17 cellular contexts compared by ENCODE assay signal in genomic region chr14:65849558-65849957, GRCh38.
DNase-seq lines count a peak whose midpoint lies in the region; ATAC-seq and TF ChIP-seq lines count a peak whose summit lies in the region.
"Had no signal": no experiment of that assay in that cellular context is flagged by ENCODE, and none has a peak within 500 bp of the region (broad histone marks: within the 10 kb centered on the region; RNA-seq: fewer than 3 reads in every experiment).

No MANE protein-coding gene starts in this region.

- H3K27ac Mint-ChIP-seq in activated T-helper 17 cell treated with anti-CD3 and anti-CD28 coated beads, Interleukin-2, amount 50 U/mL, for 72 hours = peak overlapping the region; percentile 76
- H3K27ac Mint-ChIP-seq in type B pancreatic cell (no peak overlapping the region), MCF 10A (ENCODE audit: low read depth, unreplicated experiment) (no peak overlapping the region)

- peaks cover 5% of the 10 kb centered on the region for H3K9me3 Mint-ChIP-seq in activated T-helper 17 cell treated with anti-CD3 and anti-CD28 coated beads, Interleukin-2, amount 50 U/mL, for 72 hours
- peaks cover 3% of the 10 kb centered on the region for H3K9me3 Mint-ChIP-seq in type B pancreatic cell
- H3K9me3 Mint-ChIP-seq in MCF 10A (ENCODE audit: unreplicated experiment) = no peaks in the 10 kb centered on the region

- H3K27ac ChIP-seq in right atrium auricular region (no peak overlapping the region), heart right ventricle (peak overlapping the region in 1 of 10 donors; percentile 42)
- H3K27ac ChIP-seq: BLaER1 treated with 17β-estradiol and CSF1 and Interleukin-3, amounts not matched to agents 10 nM and 100 nM; epithelial cell of prostate; neutrophil; SJSA1 had no signal

- whole genome bisulfite sequencing in heart right ventricle, 2 donors = 39 to 41% methylated on average over 2 of the region's 2 CpGs

- H3K4me1 Mint-ChIP-seq in activated T-helper 17 cell treated with anti-CD3 and anti-CD28 coated beads, Interleukin-2, amount 50 U/mL, for 72 hours = peaks cover 41% of the 10 kb centered on the region
- peaks cover 5% of the 10 kb centered on the region for H3K4me1 Mint-ChIP-seq in type B pancreatic cell (ENCODE audit: unreplicated experiment)
- no peaks in the 10 kb centered on the region for H3K4me1 Mint-ChIP-seq in MCF 10A (ENCODE audit: insufficient read depth, unreplicated experiment)

- DNase-seq in right atrium auricular region (ENCODE audit: low spot score) (peak; percentile 18), heart right ventricle (no peak), NCI-H2227 treated with DMSO at 0.1 percent for 48 hours (lab: John Stamatoyannopoulos, UW) (peak; percentile 87), type B pancreatic cell (ENCODE audit: extremely low spot score, unreplicated experiment) (peak; percentile 20), MCF 10A (ENCODE audit: unreplicated experiment) (no peak), H4 (ENCODE audit: low spot score) (no peak)
- no peak for DNase-seq in NK-92 treated with Interleukin-12 subunit alpha and Interleukin-12 subunit beta, amount 100 ng/mL, for 24 hours (lab: John Stamatoyannopoulos, UW)
- DNase-seq: activated CD4-positive, alpha-beta T cell treated with anti-CD3 and anti-CD28 coated beads, Interleukin-2, amount 50 U/mL, for 1 hour; central memory CD4-positive, alpha-beta T cell; IMR-90; NCI-H446 treated with DMSO at 0.1 percent for 48 hours had no signal

- CTCF ChIA-PET in MCF 10A (lab: Yijun Ruan, JAX) = interaction anchor here (0.7 kb wide), 1 partner anchor 437 kb away, joined by 3 read pairs; the partner anchor contains the start of gene FUT8

- H3K36me3 Mint-ChIP-seq in activated T-helper 17 cell treated with anti-CD3 and anti-CD28 coated beads, Interleukin-2, amount 50 U/mL, for 72 hours (ENCODE audit: low read depth) = no peaks in the 10 kb centered on the region
- H3K36me3 Mint-ChIP-seq in type B pancreatic cell (no peaks in the 10 kb centered on the region), MCF 10A (ENCODE audit: insufficient read depth, unreplicated experiment) (no peaks in the 10 kb centered on the region)

- intact Hi-C loops in heart right ventricle (cut with DNase I) = no loop called here
- intact Hi-C loops in MCF 10A (cut with micrococcal nuclease) = no loop called here

- no peaks in the 10 kb centered on the region for H3K9me3 ChIP-seq in right atrium auricular region
- H3K9me3 ChIP-seq in heart right ventricle = no peaks in the 10 kb centered on the region
- H3K9me3 ChIP-seq: neutrophil, SJSA1 had no signal

- H3K27me3 ChIP-seq in right atrium auricular region (no peaks in the 10 kb centered on the region), heart right ventricle (no peaks in the 10 kb centered on the region)
- H3K27me3 ChIP-seq: BLaER1 treated with 17β-estradiol and CSF1 and Interleukin-3, amounts not matched to agents 10 nM and 100 nM; neutrophil; SJSA1 had no signal

- BruUV-seq in MCF 10A (replicated peaks; lab: Mats Ljungman, UMichigan) = no TSS peak

- H3K4me3 ChIP-seq in right atrium auricular region (no peak overlapping the region), heart right ventricle (no peak overlapping the region)
- H3K4me3 ChIP-seq: BLaER1 treated with 17β-estradiol and CSF1 and Interleukin-3, amounts not matched to agents 10 nM and 100 nM; SJSA1; skin epidermis had no signal

- no peak for ATAC-seq in heart right ventricle
- no peak for ATAC-seq in activated T-helper 17 cell treated with anti-CD3 and anti-CD28 coated beads, Interleukin-2, amount 50 U/mL, for 72 hours (replicated peaks)

- H3K4me3 Mint-ChIP-seq in activated T-helper 17 cell treated with anti-CD3 and anti-CD28 coated beads, Interleukin-2, amount 50 U/mL, for 72 hours = peak overlapping the region; percentile 51
- H3K4me3 Mint-ChIP-seq in type B pancreatic cell = no peak overlapping the region
- no peak overlapping the region for H3K4me3 Mint-ChIP-seq in MCF 10A (ENCODE audit: unreplicated experiment)

- H3K36me3 ChIP-seq in right atrium auricular region = no peaks in the 10 kb centered on the region
- H3K36me3 ChIP-seq in heart right ventricle = no peaks in the 10 kb centered on the region
- H3K36me3 ChIP-seq: BLaER1 treated with 17β-estradiol and CSF1 and Interleukin-3, amounts not matched to agents 10 nM and 100 nM; neutrophil; SJSA1 had no signal

- no peak for TF ChIP-seq CTCF in right atrium auricular region (IDR thresholded peaks at IDR 0.05)
- no peak for TF ChIP-seq CTCF in heart right ventricle (IDR thresholded peaks at IDR 0.05)
- no peak for TF ChIP-seq CTCF in type B pancreatic cell (conservative IDR thresholded peaks at IDR 0.05)
- TF ChIP-seq CTCF in MCF 10A (IDR thresholded peaks at IDR 0.05; ENCODE audit: unreplicated experiment) = no peak

- POLR2A ChIA-PET in MCF 10A (lab: Yijun Ruan, JAX) = interaction anchor here (0.5 kb wide), 1 partner anchor 28 kb away, joined by 3 read pairs; no protein-coding TSS in a partner anchor

- H3K4me1 ChIP-seq in right atrium auricular region (no peaks in the 10 kb centered on the region), heart right ventricle (peaks cover 0 to 27% (median 0%) of the 10 kb centered on the region in 9 donors)
- H3K4me1 ChIP-seq: SJSA1 had no signal

- H3K27me3 Mint-ChIP-seq in activated T-helper 17 cell treated with anti-CD3 and anti-CD28 coated beads, Interleukin-2, amount 50 U/mL, for 72 hours = no peaks in the 10 kb centered on the region
- H3K27me3 Mint-ChIP-seq in type B pancreatic cell = no peaks in the 10 kb centered on the region
- no peaks in the 10 kb centered on the region for H3K27me3 Mint-ChIP-seq in MCF 10A (ENCODE audit: insufficient read depth, unreplicated experiment)

Comparison
In these comparisons a context has a peak if more than half of its experiments do, and no peak if none do; other contexts are left out.
1. DNase-seq: peak in right atrium auricular region (single experiment), NCI-H2227 treated with DMSO at 0.1 percent for 48 hours (single experiment) and type B pancreatic cell (single experiment); none in heart right ventricle (0 of 2), NK-92 treated with Interleukin-12 subunit alpha and Interleukin-12 subunit beta, amount 100 ng/mL, for 24 hours (single experiment), MCF 10A (single experiment) and H4 (single experiment).